ENCODE assay signal across 16 cellular contexts in genomic region chr7:118836933-118837332, GRCh38.
DNase-seq lines count a peak whose midpoint lies in the region; ATAC-seq and TF ChIP-seq lines count a peak whose summit lies in the region.
"Had no signal": no experiment of that assay in that cellular context is flagged by ENCODE, and none has a peak within 500 bp of the region (broad histone marks: within the 10 kb centered on the region; RNA-seq: fewer than 3 reads in every experiment).

No MANE protein-coding gene starts in this region.

- POLR2A ChIA-PET in GM10248 (lab: Yijun Ruan, JAX): no interaction called here

- intact Hi-C loops in dorsolateral prefrontal cortex (cut with DNase I) (no loop called here), testis (cut with DNase I; ENCODE audit: low total_unique reads) (no loop called here)

- no peak overlapping the region for H3K4me3 ChIP-seq in dorsolateral prefrontal cortex
- no peak overlapping the region for H3K4me3 ChIP-seq in testis
- H3K4me3 ChIP-seq: adrenal gland, heart right ventricle had no signal

- ATAC-seq in GM19035 (IDR thresholded peaks at IDR 0.05; ENCODE audit: unreplicated experiment) (peak; percentile 97), HG02610 (IDR thresholded peaks at IDR 0.05; ENCODE audit: unreplicated experiment) (peak; percentile 100), HG03342 (IDR thresholded peaks at IDR 0.05; ENCODE audit: unreplicated experiment) (peak; percentile 99)
- ATAC-seq: heart right ventricle had no signal

- WGBS in testis, 2 donors: 77 to 89% methylated on average over 2 of the region's 2 CpGs

- TF ChIP-seq POLR2A in testis (IDR thresholded peaks at IDR 0.05): no peak

- H3K4me1 ChIP-seq in testis: no peaks in the 10 kb centered on the region
- H3K4me1 ChIP-seq: adrenal gland, heart right ventricle had no signal

- DNase-seq in GM10248 (ENCODE audit: extremely low spot score) (peak; percentile 9), dorsolateral prefrontal cortex (no peak), testis (no peak), CD1c-positive myeloid dendritic cell (ENCODE audit: extremely low spot score) (no peak), SKM-1 treated with dmso at 0.1 percent for 144 hours (lab: John Stamatoyannopoulos, UW; ENCODE audit: unreplicated experiment) (no peak)
- DNase-seq: ACHN; adrenal gland; effector CD8-positive, alpha-beta T cell; heart right ventricle; mesenchymal stem cell; NCI-H510A treated with DMSO at 0.1 percent for 48 hours; SK-N-SH; stimulated activated CD4-positive, alpha-beta T cell treated with anti-CD3 and anti-CD28 coated beads, Interleukin-4, amount 100 ng/mL, for 24 hours had no signal

- no peaks in the 10 kb centered on the region for H3K9me3 ChIP-seq in testis
- H3K9me3 ChIP-seq: adrenal gland had no signal

- no peak for TF ChIP-seq CTCF in GM10248 (IDR thresholded peaks at IDR 0.05; ENCODE audit: control extremely low read depth, extremely low read depth, low read depth, missing control alignments)
- TF ChIP-seq CTCF in dorsolateral prefrontal cortex (IDR thresholded peaks at IDR 0.05 in 54 of 56, conservative IDR thresholded peaks at IDR 0.05 in 2 of 56; ENCODE audit: low read depth in 1 of 56, partially characterized antibody in 56 of 56): no peak
- no peak for TF ChIP-seq CTCF in testis (IDR thresholded peaks at IDR 0.05)

- CTCF ChIA-PET in GM10248 (lab: Yijun Ruan, JAX): no interaction called here

- H3K27ac ChIP-seq in dorsolateral prefrontal cortex (no peak overlapping the region), testis (no peak overlapping the region)
- H3K27ac ChIP-seq: adrenal gland, heart right ventricle had no signal

- H3K36me3 ChIP-seq in testis (ENCODE audit: low read depth, missing control alignments): no peaks in the 10 kb centered on the region
- H3K36me3 ChIP-seq: adrenal gland, heart right ventricle had no signal

- H3K27me3 ChIP-seq in dorsolateral prefrontal cortex: no peaks in the 10 kb centered on the region
- H3K27me3 ChIP-seq in testis: no peaks in the 10 kb centered on the region
- H3K27me3 ChIP-seq: adrenal gland, heart right ventricle had no signal
